ENCODE assay signal across 9 cellular contexts in genomic region chr5:177389368-177390169, GRCh38. TPM values are rescaled to one million over a fixed set of nuclear protein-coding genes. Genes with fewer than 3 reads are reported as not detected.
DNase-seq lines count a peak whose midpoint lies in the region; ATAC-seq and TF ChIP-seq lines count a peak whose summit lies in the region.
"Had no signal": no experiment of that assay in that cellular context is flagged by ENCODE, and none has a peak within 500 bp of the region (broad histone marks: within the 10 kb centered on the region; RNA-seq: fewer than 3 reads in every experiment).

No MANE protein-coding gene starts in this region.

- H3K27me3 Mint-ChIP-seq in T-helper 17 cell: no peaks in the 10 kb centered on the region

- no peaks in the 10 kb centered on the region for H3K36me3 Mint-ChIP-seq in T-helper 17 cell (ENCODE audit: low read depth)

- H3K27ac ChIP-seq in colonic mucosa: peak overlapping the region; percentile 11
- peak overlapping the region; percentile 11 for H3K27ac ChIP-seq in neutrophil

- H3K9ac ChIP-seq in colonic mucosa (ENCODE audit: low read depth in 2 of 2, low read length in 2 of 2): peak overlapping the region in 1 of 2 donors; percentile 31

- TF ChIP-seq CTCF in colonic mucosa (IDR thresholded peaks at IDR 0.05) (no peak), neutrophil (IDR thresholded peaks at IDR 0.05) (no peak)

- H3K9me3 ChIP-seq in T-helper 17 cell (ENCODE audit: control insufficient read depth, low read length, poor library complexity, severe bottlenecking) (no peaks in the 10 kb centered on the region), colonic mucosa (no peaks in the 10 kb centered on the region), neutrophil (no peaks in the 10 kb centered on the region)

- peaks cover 39% of the 10 kb centered on the region for H3K4me1 Mint-ChIP-seq in T-helper 17 cell

- H3K4me1 ChIP-seq in colonic mucosa: peaks cover 9% of the 10 kb centered on the region
- peaks cover 61 to 67% of the 10 kb centered on the region in 2 experiments for H3K4me1 ChIP-seq in neutrophil (ENCODE audit: control insufficient read depth in 1 of 2, insufficient read depth in 1 of 2, low read depth in 1 of 2, low read length in 1 of 2)

- H3K36me3 ChIP-seq in colonic mucosa (no peaks in the 10 kb centered on the region), neutrophil (no peaks in the 10 kb centered on the region)

- no peak overlapping the region for H3K4me3 ChIP-seq in colonic mucosa
- no peak overlapping the region for H3K4me3 ChIP-seq in neutrophil (ENCODE audit: low read depth in 1 of 2, low read length in 1 of 2)

- no peaks in the 10 kb centered on the region for H3K27me3 ChIP-seq in colonic mucosa
- H3K27me3 ChIP-seq in neutrophil: no peaks in the 10 kb centered on the region

- peak overlapping the region; percentile 97 for H3K27ac Mint-ChIP-seq in T-helper 17 cell

- DNase-seq in ELR (ENCODE audit: low read depth): peak; percentile 99
- peak; percentile 31 to 60 (median 46) for DNase-seq in T-helper 17 cell
- DNase-seq in colonic mucosa: peak; percentile 35

- peak; percentile 55 for ATAC-seq in HG02798 (IDR thresholded peaks at IDR 0.05; ENCODE audit: poor library complexity, unreplicated experiment)
- peak; percentile 86 for ATAC-seq in T-helper 17 cell
- ATAC-seq in HG03469 (IDR thresholded peaks at IDR 0.05; ENCODE audit: unreplicated experiment): no peak
- no peak for ATAC-seq in GM18868 (IDR thresholded peaks at IDR 0.05; ENCODE audit: unreplicated experiment)
- ATAC-seq in HG02642 (IDR thresholded peaks at IDR 0.05; ENCODE audit: poor library complexity, unreplicated experiment): no peak

- H3K4me3 Mint-ChIP-seq in T-helper 17 cell: peak overlapping the region; percentile 92

- intact Hi-C loops in colonic mucosa (cut with DNase I): loop anchor here (2.0 to 5.0 kb wide), 2 partner anchors 65 to 113 kb away; no protein-coding TSS in a partner anchor

RNA-seq across cellular contexts. Expression of gene SLC34A1, which starts 5.3 kb away (rescaled TPM):
- total RNA-seq in T-helper 17 cell (under 1 TPM; 0.31 to 0.40 TPM), colonic mucosa (not detected)
- total RNA-seq: T-helper 1 cell treated with Interleukin-12 subunit alpha and Interleukin-12 subunit beta and Interleukin-4 antibody, amounts not matched to agents 30 ng/mL and 1 ng/mL, for 36 hours had no signal

RNA-seq across cellular contexts. Expression of gene PFN3, which starts 10.9 kb away (rescaled TPM):
- total RNA-seq in T-helper 17 cell: not detected
- total RNA-seq in colonic mucosa: not detected
- total RNA-seq: T-helper 1 cell treated with Interleukin-12 subunit alpha and Interleukin-12 subunit beta and Interleukin-4 antibody, amounts not matched to agents 30 ng/mL and 1 ng/mL, for 36 hours had no signal

RNA-seq across cellular contexts. Expression of gene F12, which starts 19.8 kb away (rescaled TPM):
- total RNA-seq in T-helper 17 cell (1 to 10 TPM in 1 of 2 donors, under 1 TPM in 1; 0.62 to 1.1 TPM), colonic mucosa (10 to 100 TPM; 14.7 to 34.0 TPM)

RNA-seq across cellular contexts. Expression of gene RGS14, which starts 31.8 kb away (rescaled TPM):
- total RNA-seq in T-helper 17 cell (100 to 1,000 TPM in 1 of 2 donors, 10 to 100 TPM in 1; 76.7 to 110 TPM), colonic mucosa (10 to 100 TPM in 1 of 2 donors, 1 to 10 TPM in 1; 9.1 to 10.1 TPM)

RNA-seq across cellular contexts. Expression of gene GRK6, which starts 36.9 kb away (rescaled TPM):
- total RNA-seq in T-helper 17 cell (100 to 1,000 TPM; 178 to 232 TPM), colonic mucosa (10 to 100 TPM; 38.0 to 64.4 TPM)

Comparison
In these comparisons a context has a peak if more than half of its experiments do, and no peak if none do; other contexts are left out.
1. DNase-seq: peak in every context shown above with its lines; median percentile 99 in ELR; 46 in T-helper 17 cell; 35 in colonic mucosa.
2. ATAC-seq: peak in HG02798 (single experiment) and T-helper 17 cell (single experiment); none in HG03469 (single experiment), GM18868 (single experiment) and HG02642 (single experiment).
3. RNA of gene F12, which starts 19.8 kb away (total RNA-seq): 14.7 to 34.0 TPM in colonic mucosa; 0.62 to 1.1 TPM in T-helper 17 cell; every median in the first group is over 4 times any median in the second.